ENCODE assay signal across 14 cellular contexts in the genomic region with DNA sequence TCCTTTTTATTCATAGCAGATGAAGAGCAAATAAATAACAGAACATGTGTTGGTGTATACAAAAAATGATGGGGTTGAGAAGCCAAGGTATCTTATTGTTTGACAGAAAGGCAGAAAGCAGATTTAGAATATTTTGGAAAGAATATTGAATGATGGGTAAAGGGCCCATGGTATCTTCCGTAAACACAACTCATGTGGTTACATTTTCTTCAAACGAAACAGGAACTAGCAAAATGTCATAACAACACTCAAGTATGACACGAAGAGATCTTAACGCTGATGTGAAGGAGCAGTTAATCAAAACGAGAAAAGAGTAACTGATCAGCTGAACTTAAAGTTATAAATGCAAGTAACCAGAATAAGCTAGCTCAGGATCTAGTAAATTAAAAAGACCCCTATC.
DNase-seq lines count a peak whose midpoint lies in the region; ATAC-seq and TF ChIP-seq lines count a peak whose summit lies in the region.
"Had no signal": no experiment of that assay in that cellular context is flagged by ENCODE, and none has a peak within 500 bp of the region (broad histone marks: within the 10 kb centered on the region; RNA-seq: fewer than 3 reads in every experiment).

No MANE protein-coding gene starts in this region.

- H3K27me3 ChIP-seq in gastroesophageal sphincter (no peaks in the 10 kb centered on the region), right lobe of liver (no peaks in the 10 kb centered on the region)

- H3K9me3 ChIP-seq in gastroesophageal sphincter = no peaks in the 10 kb centered on the region
- no peaks in the 10 kb centered on the region for H3K9me3 ChIP-seq in right lobe of liver

- H3K36me3 ChIP-seq in gastroesophageal sphincter (no peaks in the 10 kb centered on the region), right lobe of liver (no peaks in the 10 kb centered on the region)

- no peak for TF ChIP-seq EP300 in gastroesophageal sphincter (IDR thresholded peaks at IDR 0.05)

- peak; percentile 70 for ATAC-seq in GM18511 (IDR thresholded peaks at IDR 0.05; ENCODE audit: unreplicated experiment)
- ATAC-seq in GM21447 (IDR thresholded peaks at IDR 0.05; ENCODE audit: unreplicated experiment) = peak; percentile 67
- no peak for ATAC-seq in gastroesophageal sphincter
- ATAC-seq in right lobe of liver = no peak
- ATAC-seq: esophagus mucosa had no signal

- peaks cover 5 to 13% (median 8%) of the 10 kb centered on the region in 3 donors for H3K9me3 Mint-ChIP-seq in IgD-negative memory B cell
- peaks cover 26% of the 10 kb centered on the region for H3K9me3 Mint-ChIP-seq in dendritic cell treated with granulocyte-macrophage colony-stimulating factor and Interleukin-4, amounts not matched to agents 40 ng/mL and 50 ng/mL, for 4 days
- H3K9me3 Mint-ChIP-seq: activated CD4-positive, alpha-beta memory T cell treated with anti-CD3 and anti-CD28 coated beads, Interleukin-2, amount 10 ng/mL, durations not matched to agents 7 days and 5 days had no signal

- H3K27ac Mint-ChIP-seq in IgD-negative memory B cell = peak overlapping the region; percentile 65 to 94 (median 77)
- H3K27ac Mint-ChIP-seq in dendritic cell treated with granulocyte-macrophage colony-stimulating factor and Interleukin-4, amounts not matched to agents 40 ng/mL and 50 ng/mL, for 4 days = peak overlapping the region; percentile 71
- H3K27ac Mint-ChIP-seq: activated CD4-positive, alpha-beta memory T cell treated with anti-CD3 and anti-CD28 coated beads, Interleukin-2, amount 10 ng/mL, durations not matched to agents 7 days and 5 days had no signal

- no peak overlapping the region for H3K4me3 ChIP-seq in gastroesophageal sphincter
- H3K4me3 ChIP-seq in right lobe of liver = no peak overlapping the region

- H3K27ac ChIP-seq in gastroesophageal sphincter (peak overlapping the region in 2 of 4 donors; percentile 23 to 33), right lobe of liver (no peak overlapping the region)
- H3K27ac ChIP-seq: parathyroid adenoma had no signal

- intact Hi-C loops in dendritic cell treated with granulocyte-macrophage colony-stimulating factor and Interleukin-4, amounts not matched to agents 40 ng/mL and 50 ng/mL, for 4 days (cut with micrococcal nuclease) = no loop called here
- intact Hi-C loops in head of caudate nucleus (cut with DNase I) (no loop called here), right lobe of liver (cut with DNase I) (no loop called here)

- H3K4me1 Mint-ChIP-seq in IgD-negative memory B cell = peaks cover 33 to 58% (median 44%) of the 10 kb centered on the region in 3 donors
- peaks cover 6% of the 10 kb centered on the region for H3K4me1 Mint-ChIP-seq in dendritic cell treated with granulocyte-macrophage colony-stimulating factor and Interleukin-4, amounts not matched to agents 40 ng/mL and 50 ng/mL, for 4 days (ENCODE audit: low read depth)

- TF ChIP-seq CTCF in gastroesophageal sphincter (IDR thresholded peaks at IDR 0.05) = no peak
- TF ChIP-seq CTCF in right lobe of liver (IDR thresholded peaks at IDR 0.05) = no peak

- TF ChIP-seq POLR2A in gastroesophageal sphincter (IDR thresholded peaks at IDR 0.05) (no peak), right lobe of liver (IDR thresholded peaks at IDR 0.05) (no peak)

- H3K4me1 ChIP-seq in gastroesophageal sphincter (peaks cover 0 to 20% (median 9%) of the 10 kb centered on the region in 3 donors), right lobe of liver (no peaks in the 10 kb centered on the region)
- H3K4me1 ChIP-seq: parathyroid adenoma had no signal

- peaks cover 1% of the 10 kb centered on the region for H3K27me3 Mint-ChIP-seq in IgD-negative memory B cell
- H3K27me3 Mint-ChIP-seq in dendritic cell treated with granulocyte-macrophage colony-stimulating factor and Interleukin-4, amounts not matched to agents 40 ng/mL and 50 ng/mL, for 4 days = no peaks in the 10 kb centered on the region

- peak overlapping the region; percentile 41 to 78 (median 64) for H3K4me3 Mint-ChIP-seq in IgD-negative memory B cell
- no peak overlapping the region for H3K4me3 Mint-ChIP-seq in dendritic cell treated with granulocyte-macrophage colony-stimulating factor and Interleukin-4, amounts not matched to agents 40 ng/mL and 50 ng/mL, for 4 days
- H3K4me3 Mint-ChIP-seq: activated CD4-positive, alpha-beta memory T cell treated with anti-CD3 and anti-CD28 coated beads, Interleukin-2, amount 10 ng/mL, durations not matched to agents 7 days and 5 days had no signal

- DNase-seq in SK-N-DZ (ENCODE audit: low spot score) (no peak), head of caudate nucleus (no peak), right lobe of liver (no peak)
- DNase-seq: activated CD4-positive, alpha-beta memory T cell treated with anti-CD3 and anti-CD28 coated beads, Interleukin-2, amount 10 ng/mL, durations not matched to agents 7 days and 5 days; EL; NCI-H2029; Right ventricle myocardium superior had no signal

- peaks cover 8% of the 10 kb centered on the region for H3K36me3 Mint-ChIP-seq in IgD-negative memory B cell
- no peaks in the 10 kb centered on the region for H3K36me3 Mint-ChIP-seq in dendritic cell treated with granulocyte-macrophage colony-stimulating factor and Interleukin-4, amounts not matched to agents 40 ng/mL and 50 ng/mL, for 4 days (ENCODE audit: low read depth)

- 62 to 63% methylated on average over 5 of the region's 5 CpGs for WGBS in gastroesophageal sphincter (ENCODE audit: low coverage in 1 of 2), 2 donors
- 36% methylated on average over 5 of the region's 5 CpGs for WGBS in right lobe of liver (ENCODE audit: insufficient coverage, low coverage, low lambda C conversion rate, missing lambda C conversion rate)

Comparison
In these comparisons a context has a peak if more than half of its experiments do, and no peak if none do; other contexts are left out.
1. ATAC-seq: peak in GM18511 (single experiment) and GM21447 (single experiment); none in gastroesophageal sphincter (single experiment) and right lobe of liver (0 of 4).